ENCODE assay signal across 2 cellular contexts in genomic region chr15:40106203-40107161, GRCh38.
TF ChIP-seq lines count a peak whose summit lies in the region.

No MANE protein-coding gene starts in this region.

TF ChIP-seq in K562, 482 proteins besides CTCF, POLR2A, EP300 and RAD21 (continued from another document and continues in another):
- TF ChIP-seq SIX5 (IDR thresholded peaks at IDR 0.05; ENCODE audit: borderline replicate concordance in 1 of 2, insufficient read depth in 1 of 2, low read depth in 1 of 2, low read length in 2 of 2) (no peak), ATF3 (IDR thresholded peaks at IDR 0.05) (peak; percentile 36), ATF3 (CRISPR knock-in tag; conservative IDR thresholded peaks at IDR 0.05) (no peak), KLF1 (tag; IDR thresholded peaks at IDR 0.05) (no peak), NCOA4 (IDR thresholded peaks at IDR 0.05; ENCODE audit: partially characterized antibody) (no peak), HDAC6 (IDR thresholded peaks at IDR 0.05; ENCODE audit: low read depth, low read length) (no peak), DPF2 (IDR thresholded peaks at IDR 0.05) (peak; percentile 91), AFF4 (CRISPR knock-in tag; IDR thresholded peaks at IDR 0.05) (no peak), ZEB2 (IDR thresholded peaks at IDR 0.05) (0 out of 2 replicates have a peak, but pooled peaks have one; percentile 68), NRF1 (conservative IDR thresholded peaks at IDR 0.05 in 1 of 2, IDR thresholded peaks at IDR 0.05 in 1 of 2) (peak; percentile 43 to 48; a peak in 2 of 4 replicates), RAD51 (IDR thresholded peaks at IDR 0.05; ENCODE audit: borderline replicate concordance, low read depth) (no peak), SP2 (IDR thresholded peaks at IDR 0.05; ENCODE audit: extremely low read depth, low read depth, low read length, poor library complexity, severe bottlenecking) (no peak), SRSF9 (IDR thresholded peaks at IDR 0.05; ENCODE audit: borderline replicate concordance, low read depth, low read length) (no peak), CCNT2 (IDR thresholded peaks at IDR 0.05; ENCODE audit: borderline replicate concordance, extremely low read depth, insufficient read length, low read depth, low read length) (no peak), CAMTA2 (CRISPR knock-in tag; conservative IDR thresholded peaks at IDR 0.05) (no peak), NFIC (IDR thresholded peaks at IDR 0.05) (0 out of 2 replicates have a peak, but pooled peaks have one; percentile 11)
- TF ChIP-seq, protein P1, sequence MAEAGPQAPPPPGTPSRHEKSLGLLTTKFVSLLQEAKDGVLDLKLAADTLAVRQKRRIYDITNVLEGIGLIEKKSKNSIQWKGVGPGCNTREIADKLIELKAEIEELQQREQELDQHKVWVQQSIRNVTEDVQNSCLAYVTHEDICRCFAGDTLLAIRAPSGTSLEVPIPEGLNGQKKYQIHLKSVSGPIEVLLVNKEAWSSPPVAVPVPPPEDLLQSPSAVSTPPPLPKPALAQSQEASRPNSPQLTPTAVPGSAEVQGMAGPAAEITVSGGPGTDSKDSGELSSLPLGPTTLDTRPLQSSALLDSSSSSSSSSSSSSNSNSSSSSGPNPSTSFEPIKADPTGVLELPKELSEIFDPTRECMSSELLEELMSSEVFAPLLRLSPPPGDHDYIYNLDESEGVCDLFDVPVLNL (CRISPR knock-in tag; IDR thresholded peaks at IDR 0.05; ENCODE audit: low read depth): no peak
- TF ChIP-seq, protein P2, sequence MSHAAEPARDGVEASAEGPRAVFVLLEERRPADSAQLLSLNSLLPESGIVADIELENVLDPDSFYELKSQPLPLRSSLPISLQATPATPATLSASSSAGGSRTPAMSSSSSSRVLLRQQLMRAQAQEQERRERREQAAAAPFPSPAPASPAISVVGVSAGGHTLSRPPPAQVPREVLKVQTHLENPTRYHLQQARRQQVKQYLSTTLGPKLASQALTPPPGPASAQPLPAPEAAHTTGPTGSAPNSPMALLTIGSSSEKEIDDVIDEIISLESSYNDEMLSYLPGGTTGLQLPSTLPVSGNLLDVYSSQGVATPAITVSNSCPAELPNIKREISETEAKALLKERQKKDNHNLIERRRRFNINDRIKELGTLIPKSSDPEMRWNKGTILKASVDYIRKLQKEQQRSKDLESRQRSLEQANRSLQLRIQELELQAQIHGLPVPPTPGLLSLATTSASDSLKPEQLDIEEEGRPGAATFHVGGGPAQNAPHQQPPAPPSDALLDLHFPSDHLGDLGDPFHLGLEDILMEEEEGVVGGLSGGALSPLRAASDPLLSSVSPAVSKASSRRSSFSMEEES (CRISPR knock-in tag; IDR thresholded peaks at IDR 0.05): no peak

TF ChIP-seq in HepG2, 621 proteins besides CTCF, POLR2A, EP300 and RAD21 (continued from another document and continues in another):
- TF ChIP-seq, protein P3, sequence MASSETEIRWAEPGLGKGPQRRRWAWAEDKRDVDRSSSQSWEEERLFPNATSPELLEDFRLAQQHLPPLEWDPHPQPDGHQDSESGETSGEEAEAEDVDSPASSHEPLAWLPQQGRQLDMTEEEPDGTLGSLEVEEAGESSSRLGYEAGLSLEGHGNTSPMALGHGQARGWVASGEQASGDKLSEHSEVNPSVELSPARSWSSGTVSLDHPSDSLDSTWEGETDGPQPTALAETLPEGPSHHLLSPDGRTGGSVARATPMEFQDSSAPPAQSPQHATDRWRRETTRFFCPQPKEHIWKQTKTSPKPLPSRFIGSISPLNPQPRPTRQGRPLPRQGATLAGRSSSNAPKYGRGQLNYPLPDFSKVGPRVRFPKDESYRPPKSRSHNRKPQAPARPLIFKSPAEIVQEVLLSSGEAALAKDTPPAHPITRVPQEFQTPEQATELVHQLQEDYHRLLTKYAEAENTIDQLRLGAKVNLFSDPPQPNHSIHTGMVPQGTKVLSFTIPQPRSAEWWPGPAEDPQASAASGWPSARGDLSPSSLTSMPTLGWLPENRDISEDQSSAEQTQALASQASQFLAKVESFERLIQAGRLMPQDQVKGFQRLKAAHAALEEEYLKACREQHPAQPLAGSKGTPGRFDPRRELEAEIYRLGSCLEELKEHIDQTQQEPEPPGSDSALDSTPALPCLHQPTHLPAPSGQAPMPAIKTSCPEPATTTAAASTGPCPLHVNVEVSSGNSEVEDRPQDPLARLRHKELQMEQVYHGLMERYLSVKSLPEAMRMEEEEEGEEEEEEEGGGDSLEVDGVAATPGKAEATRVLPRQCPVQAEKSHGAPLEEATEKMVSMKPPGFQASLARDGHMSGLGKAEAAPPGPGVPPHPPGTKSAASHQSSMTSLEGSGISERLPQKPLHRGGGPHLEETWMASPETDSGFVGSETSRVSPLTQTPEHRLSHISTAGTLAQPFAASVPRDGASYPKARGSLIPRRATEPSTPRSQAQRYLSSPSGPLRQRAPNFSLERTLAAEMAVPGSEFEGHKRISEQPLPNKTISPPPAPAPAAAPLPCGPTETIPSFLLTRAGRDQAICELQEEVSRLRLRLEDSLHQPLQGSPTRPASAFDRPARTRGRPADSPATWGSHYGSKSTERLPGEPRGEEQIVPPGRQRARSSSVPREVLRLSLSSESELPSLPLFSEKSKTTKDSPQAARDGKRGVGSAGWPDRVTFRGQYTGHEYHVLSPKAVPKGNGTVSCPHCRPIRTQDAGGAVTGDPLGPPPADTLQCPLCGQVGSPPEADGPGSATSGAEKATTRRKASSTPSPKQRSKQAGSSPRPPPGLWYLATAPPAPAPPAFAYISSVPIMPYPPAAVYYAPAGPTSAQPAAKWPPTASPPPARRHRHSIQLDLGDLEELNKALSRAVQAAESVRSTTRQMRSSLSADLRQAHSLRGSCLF (CRISPR knock-in tag; IDR thresholded peaks at IDR 0.05; ENCODE audit: borderline replicate concordance): no peak
- TF ChIP-seq ZNF644 (CRISPR knock-in tag; IDR thresholded peaks at IDR 0.05; ENCODE audit: low read depth): peak; percentile 65; the same call in 1 of the 2 replicates
- no peak for TF ChIP-seq SIN3A (IDR thresholded peaks at IDR 0.05; ENCODE audit: borderline replicate concordance, low read depth, low read length)
- TF ChIP-seq ZNF841 (CRISPR knock-in tag; IDR thresholded peaks at IDR 0.05; ENCODE audit: borderline replicate concordance): no peak
- TF ChIP-seq MIXL1 (CRISPR knock-in tag; IDR thresholded peaks at IDR 0.05): 0 out of 2 replicates have a peak, but pooled peaks have one; percentile 35
- no peak for TF ChIP-seq ZKSCAN5 (CRISPR knock-in tag; IDR thresholded peaks at IDR 0.05)
- TF ChIP-seq ZNF564 (CRISPR knock-in tag; IDR thresholded peaks at IDR 0.05): no peak
- TF ChIP-seq SOX6 (IDR thresholded peaks at IDR 0.05): no peak
- peak; percentile 75 for TF ChIP-seq SOX6 (CRISPR knock-in tag; IDR thresholded peaks at IDR 0.05)
- no peak for TF ChIP-seq GFI1 (CRISPR knock-in tag; IDR thresholded peaks at IDR 0.05; ENCODE audit: borderline replicate concordance)
- TF ChIP-seq ZNF790 (CRISPR knock-in tag; IDR thresholded peaks at IDR 0.05; ENCODE audit: borderline replicate concordance): no peak
- peak; percentile 47; the same call in 1 of the 2 replicates for TF ChIP-seq DRAP1 (CRISPR knock-in tag; IDR thresholded peaks at IDR 0.05)
- no peak for TF ChIP-seq ZNF850 (CRISPR knock-in tag; conservative IDR thresholded peaks at IDR 0.05)
- no peak for TF ChIP-seq BORCS8-MEF2B (CRISPR knock-in tag; IDR thresholded peaks at IDR 0.05)
- no peak for TF ChIP-seq NR2F6 (IDR thresholded peaks at IDR 0.05)
- 0 out of 2 replicates have a peak, but pooled peaks have one; percentile 50 for TF ChIP-seq NR2F6 (CRISPR knock-in tag; IDR thresholded peaks at IDR 0.05)
- TF ChIP-seq ZNF891 (CRISPR knock-in tag; IDR thresholded peaks at IDR 0.05): no peak
- TF ChIP-seq FOXP1 (IDR thresholded peaks at IDR 0.05): no peak
- TF ChIP-seq FOXP1 (CRISPR knock-in tag; IDR thresholded peaks at IDR 0.05): peak; percentile 74
- TF ChIP-seq HNRNPUL1 (IDR thresholded peaks at IDR 0.05; ENCODE audit: low read depth, low read length): no peak
- peak; percentile 83 for TF ChIP-seq SAP130 (CRISPR knock-in tag; IDR thresholded peaks at IDR 0.05; ENCODE audit: low read depth)
- TF ChIP-seq ATM (IDR thresholded peaks at IDR 0.05; ENCODE audit: borderline replicate concordance): no peak
- no peak for TF ChIP-seq ZSCAN22 (CRISPR knock-in tag; IDR thresholded peaks at IDR 0.05)
- no peak for TF ChIP-seq MLX (CRISPR knock-in tag; IDR thresholded peaks at IDR 0.05)
- no peak for TF ChIP-seq KDM5A (IDR thresholded peaks at IDR 0.05; ENCODE audit: borderline replicate concordance, low read length)
- TF ChIP-seq, protein P2 (CRISPR knock-in tag; IDR thresholded peaks at IDR 0.05): no peak
- TF ChIP-seq ZNF431 (CRISPR knock-in tag; IDR thresholded peaks at IDR 0.05; ENCODE audit: borderline replicate concordance, low read depth): no peak
- no peak for TF ChIP-seq ZBTB7A (CRISPR knock-in tag; IDR thresholded peaks at IDR 0.05)
- no peak for TF ChIP-seq NFKB2 (CRISPR knock-in tag; IDR thresholded peaks at IDR 0.05; ENCODE audit: borderline replicate concordance)
- TF ChIP-seq ZNF546 (CRISPR knock-in tag; conservative IDR thresholded peaks at IDR 0.05): no peak
- TF ChIP-seq RAD51 (IDR thresholded peaks at IDR 0.05; ENCODE audit: borderline replicate concordance): no peak
- no peak for TF ChIP-seq CC2D1A (CRISPR knock-in tag; IDR thresholded peaks at IDR 0.05)
- TF ChIP-seq ZNF678 (CRISPR knock-in tag; IDR thresholded peaks at IDR 0.05): no peak
- TF ChIP-seq KDM6A (CRISPR knock-in tag; IDR thresholded peaks at IDR 0.05; ENCODE audit: low read depth): 0 out of 2 replicates have a peak, but pooled peaks have one; percentile 40
- TF ChIP-seq, protein P4, sequence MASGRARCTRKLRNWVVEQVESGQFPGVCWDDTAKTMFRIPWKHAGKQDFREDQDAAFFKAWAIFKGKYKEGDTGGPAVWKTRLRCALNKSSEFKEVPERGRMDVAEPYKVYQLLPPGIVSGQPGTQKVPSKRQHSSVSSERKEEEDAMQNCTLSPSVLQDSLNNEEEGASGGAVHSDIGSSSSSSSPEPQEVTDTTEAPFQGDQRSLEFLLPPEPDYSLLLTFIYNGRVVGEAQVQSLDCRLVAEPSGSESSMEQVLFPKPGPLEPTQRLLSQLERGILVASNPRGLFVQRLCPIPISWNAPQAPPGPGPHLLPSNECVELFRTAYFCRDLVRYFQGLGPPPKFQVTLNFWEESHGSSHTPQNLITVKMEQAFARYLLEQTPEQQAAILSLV (CRISPR knock-in tag; IDR thresholded peaks at IDR 0.05; ENCODE audit: borderline replicate concordance): no peak
- TF ChIP-seq XBP1 (CRISPR knock-in tag; IDR thresholded peaks at IDR 0.05): no peak
- TF ChIP-seq FOXK1 (CRISPR knock-in tag; IDR thresholded peaks at IDR 0.05; ENCODE audit: borderline replicate concordance, low read depth): peak; percentile 63; the same call in 1 of the 2 replicates
- no peak for TF ChIP-seq THAP9 (CRISPR knock-in tag; IDR thresholded peaks at IDR 0.05; ENCODE audit: borderline replicate concordance)
- no peak for TF ChIP-seq ZNF605 (CRISPR knock-in tag; IDR thresholded peaks at IDR 0.05)
- peak; percentile 46; the same call in 1 of the 2 replicates for TF ChIP-seq KDM3A (CRISPR knock-in tag; IDR thresholded peaks at IDR 0.05; ENCODE audit: low read depth)
- no peak for TF ChIP-seq MYNN (CRISPR knock-in tag; IDR thresholded peaks at IDR 0.05; ENCODE audit: low read depth)
- TF ChIP-seq MXI1 (IDR thresholded peaks at IDR 0.05; ENCODE audit: borderline replicate concordance, low read depth, low read length): peak; percentile 45; the same call in 1 of the 3 replicates
